Comparison of ENCODE assay signal across 15 cellular contexts in the genomic region with DNA sequence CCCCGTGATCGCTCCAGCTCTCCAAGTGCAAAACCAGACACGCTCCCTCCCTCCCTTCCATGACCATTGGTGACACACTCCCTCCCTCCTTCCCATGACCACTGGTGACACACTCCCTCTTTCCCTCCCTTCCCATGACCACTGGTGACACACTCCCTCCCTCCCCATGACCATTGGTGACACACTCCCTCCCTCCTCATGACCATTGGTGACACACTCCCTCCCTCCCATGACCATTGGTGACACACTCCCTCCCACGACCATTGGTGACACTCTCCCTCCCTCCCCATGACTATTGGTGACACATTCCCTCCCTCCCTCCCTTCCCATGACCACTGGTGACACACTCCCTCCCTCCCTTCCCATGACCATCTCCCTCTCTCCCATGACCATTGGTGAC. TPM values are rescaled to one million over a fixed set of nuclear protein-coding genes. Genes with fewer than 3 reads are reported as not detected.
DNase-seq lines count a peak whose midpoint lies in the region; TF ChIP-seq lines count a peak whose summit lies in the region.
"Had no signal": no experiment of that assay in that cellular context is flagged by ENCODE, and none has a peak within 500 bp of the region (broad histone marks: within the 10 kb centered on the region; RNA-seq: fewer than 3 reads in every experiment).

No MANE protein-coding gene starts in this region.

- no peaks in the 10 kb centered on the region for H3K9me3 ChIP-seq in HEK293 (ENCODE audit: control insufficient read depth, insufficient read depth, low read depth, low read length)
- H3K9me3 ChIP-seq: gastrocnemius medialis, psoas muscle had no signal

- CTCF ChIA-PET in HEK293 (lab: Yijun Ruan, JAX): no interaction called here

- no peak overlapping the region for H2BK15ac ChIP-seq in mesendoderm (replicated peaks; ENCODE audit: low read depth)

- H3K23ac ChIP-seq in mesendoderm (ENCODE audit: low read length): no peak overlapping the region

- no peaks in the 10 kb centered on the region for H3K27me3 ChIP-seq in mesendoderm (ENCODE audit: insufficient read depth, low read length, poor library complexity)
- H3K27me3 ChIP-seq: gastrocnemius medialis had no signal

- no peaks in the 10 kb centered on the region for H3K79me1 ChIP-seq in mesendoderm (ENCODE audit: low read length)

- H2BK5ac ChIP-seq in mesendoderm (ENCODE audit: low read length): no peak overlapping the region

- POLR2A ChIA-PET in HEK293 (lab: Yijun Ruan, JAX): no interaction called here

- intact Hi-C loops in CD14-positive monocyte (cut with micrococcal nuclease): no loop called here

- DNase-seq in Daoy (ENCODE audit: low read depth): peak; percentile 17
- DNase-seq in mesendoderm: peak; percentile 23
- no peak for DNase-seq in GOT3 (lab: John Stamatoyannopoulos, UW)
- no peak for DNase-seq in CD14-positive monocyte (ENCODE audit: low spot score)
- no peak for DNase-seq in NCI-H1436 (lab: John Stamatoyannopoulos, UW)
- DNase-seq in NCI-H345 (lab: John Stamatoyannopoulos, UW): no peak
- DNase-seq: Calu3, cerebellar nuclear complex, gastrocnemius medialis, NCI-H1930, psoas muscle had no signal

- no peak overlapping the region for H3K4ac ChIP-seq in mesendoderm (ENCODE audit: low read depth, low read length)

- no peaks in the 10 kb centered on the region for H3K4me1 Mint-ChIP-seq in CD14-positive monocyte

- no peak overlapping the region for H3K18ac ChIP-seq in mesendoderm (ENCODE audit: low read length)

- TF ChIP-seq CTCF in HEK293 (tag by site-specific recombination; IDR thresholded peaks at IDR 0.05) (no peak), CD14-positive monocyte (IDR thresholded peaks at IDR 0.05) (no peak)

- no peaks in the 10 kb centered on the region for H3K4me1 ChIP-seq in HEK293 (ENCODE audit: control insufficient read depth, insufficient read depth, low read length)
- H3K4me1 ChIP-seq in mesendoderm (ENCODE audit: control insufficient read depth, low read depth, low read length): no peaks in the 10 kb centered on the region
- H3K4me1 ChIP-seq: gastrocnemius medialis, psoas muscle had no signal

- H3K4me3 ChIP-seq in HEK293 (ENCODE audit: low read depth, low read length) (no peak overlapping the region), mesendoderm (ENCODE audit: low read length) (no peak overlapping the region)
- H3K4me3 ChIP-seq: gastrocnemius medialis, psoas muscle had no signal

- H3K4me2 ChIP-seq in mesendoderm (ENCODE audit: low read length): no peak overlapping the region

- no peak overlapping the region for H2AK5ac ChIP-seq in mesendoderm (ENCODE audit: low read length)

- no peak overlapping the region for H2BK120ac ChIP-seq in mesendoderm (ENCODE audit: low read depth, low read length)

- H4K5ac ChIP-seq in mesendoderm (ENCODE audit: low read length): no peak overlapping the region

- H3K36me3 Mint-ChIP-seq in CD14-positive monocyte: peaks cover 8 to 12% of the 10 kb centered on the region in 2 donors

- no peak overlapping the region for H3K56ac ChIP-seq in mesendoderm (ENCODE audit: low read length)

- H3K27ac Mint-ChIP-seq in CD14-positive monocyte: peak overlapping the region in 1 of 7 donors; percentile 54
- H3K27ac Mint-ChIP-seq: memory B cell had no signal

- no CpG with 5 or more reads among the region's 4 CpGs for WGBS in mesendoderm (ENCODE audit: extremely low coverage, insufficient coverage, low lambda C conversion rate)

- peaks cover 0 to under 1% of the 10 kb centered on the region in 2 experiments; a peak in 1 of 3 replicates for H3K36me3 ChIP-seq in HEK293 (ENCODE audit: control insufficient read depth in 2 of 2, insufficient read depth in 1 of 2, low read length in 2 of 2)
- no peaks in the 10 kb centered on the region for H3K36me3 ChIP-seq in mesendoderm (ENCODE audit: control insufficient read depth, insufficient read depth, low read length)

- H3K27ac ChIP-seq in HEK293 (ENCODE audit: extremely low read depth, low read depth, low read length) (no peak overlapping the region), cingulate gyrus (ENCODE audit: low read depth, low read length) (peak overlapping the region; percentile 99), mesendoderm (ENCODE audit: low read depth, low read length) (no peak overlapping the region)
- H3K27ac ChIP-seq: gastrocnemius medialis, psoas muscle had no signal

- peaks cover 0 to 2% (median 0%) of the 10 kb centered on the region in 3 donors for H3K27me3 Mint-ChIP-seq in CD14-positive monocyte (ENCODE audit: low read depth in 3 of 3)
- H3K27me3 Mint-ChIP-seq: memory B cell had no signal

- H4K8ac ChIP-seq in mesendoderm (ENCODE audit: low read depth, low read length): no peak overlapping the region

- H3K79me2 ChIP-seq in mesendoderm (ENCODE audit: control insufficient read depth, insufficient read depth, low read length): no peaks in the 10 kb centered on the region

- H3K4me3 Mint-ChIP-seq in CD14-positive monocyte: no peak overlapping the region
- H3K4me3 Mint-ChIP-seq: memory B cell had no signal

- H3K9me3 Mint-ChIP-seq in CD14-positive monocyte: peaks cover 0 to 21% (median 7%) of the 10 kb centered on the region in 7 donors
- H3K9me3 Mint-ChIP-seq: memory B cell had no signal

- no peak overlapping the region for H3K9ac ChIP-seq in mesendoderm (ENCODE audit: low read length)

TF ChIP-seq in HEK293, 187 proteins besides CTCF, POLR2A, EP300 and RAD21:
- TF ChIP-seq ZNF324 (tag by site-specific recombination; IDR thresholded peaks at IDR 0.05) (no peak), KLF9 (tag by site-specific recombination; IDR thresholded peaks at IDR 0.05; ENCODE audit: low read depth) (no peak), ZNF366 (tag by site-specific recombination; conservative IDR thresholded peaks at IDR 0.05) (0 out of 2 replicates have a peak, but pooled peaks have one; percentile 37)
TF ChIP-seq in HEK293: peak in this region for 1.

RNA-seq across cellular contexts. Expression of gene LMF1, which starts 56.3 kb away (rescaled TPM):
- 1.8 and 2.6 TPM in 2 replicates for total RNA-seq in Daoy (2014; rRNA removed; shearing (Covaris generic))
- 1.7 TPM for polyA plus RNA-seq in mesendoderm (2013, experiment 1 of 2)
- 1.3 TPM for polyA plus RNA-seq in mesendoderm (2013, experiment 2 of 2)
- polyA plus RNA-seq in CD14-positive monocyte: 10 to 100 TPM in 1 of 2 donors, 1 to 10 TPM in 1; 5.9 to 10.6 TPM
- total RNA-seq: HT1080 had no signal

Comparison
In these comparisons a context has a peak if more than half of its experiments do, and no peak if none do; other contexts are left out.
1. DNase-seq: peak in Daoy (single experiment) and mesendoderm (single experiment); none in GOT3 (single experiment), CD14-positive monocyte (single experiment), NCI-H1436 (single experiment) and NCI-H345 (single experiment).